Comparison of ENCODE assay signal across 1 cellular context in the genomic region with DNA sequence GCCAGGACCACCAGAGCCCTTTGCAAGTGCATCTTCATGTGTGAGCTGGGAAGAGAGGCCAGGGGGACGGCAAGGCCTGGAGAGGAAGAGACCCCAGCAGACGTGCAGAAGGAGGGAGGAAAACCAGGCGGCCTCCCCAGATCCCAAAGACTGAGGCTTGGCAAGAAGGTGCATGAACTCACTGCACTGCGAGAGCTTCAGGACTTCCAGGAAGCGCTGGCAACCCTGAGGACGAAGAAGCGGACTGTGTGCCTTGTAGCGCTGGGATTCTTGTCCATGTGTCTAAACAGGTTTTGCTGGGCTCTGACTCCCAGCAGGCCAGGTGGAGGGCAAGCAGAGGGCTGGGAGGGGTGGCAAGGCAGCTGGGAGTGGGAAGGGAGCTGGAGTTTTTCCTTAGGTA.
TF ChIP-seq lines count a peak whose summit lies in the region.

No MANE protein-coding gene starts in this region.

TF ChIP-seq in WTC11, 78 proteins besides CTCF, POLR2A, EP300 and RAD21 (continued from another document):
- TF ChIP-seq, protein P1, sequence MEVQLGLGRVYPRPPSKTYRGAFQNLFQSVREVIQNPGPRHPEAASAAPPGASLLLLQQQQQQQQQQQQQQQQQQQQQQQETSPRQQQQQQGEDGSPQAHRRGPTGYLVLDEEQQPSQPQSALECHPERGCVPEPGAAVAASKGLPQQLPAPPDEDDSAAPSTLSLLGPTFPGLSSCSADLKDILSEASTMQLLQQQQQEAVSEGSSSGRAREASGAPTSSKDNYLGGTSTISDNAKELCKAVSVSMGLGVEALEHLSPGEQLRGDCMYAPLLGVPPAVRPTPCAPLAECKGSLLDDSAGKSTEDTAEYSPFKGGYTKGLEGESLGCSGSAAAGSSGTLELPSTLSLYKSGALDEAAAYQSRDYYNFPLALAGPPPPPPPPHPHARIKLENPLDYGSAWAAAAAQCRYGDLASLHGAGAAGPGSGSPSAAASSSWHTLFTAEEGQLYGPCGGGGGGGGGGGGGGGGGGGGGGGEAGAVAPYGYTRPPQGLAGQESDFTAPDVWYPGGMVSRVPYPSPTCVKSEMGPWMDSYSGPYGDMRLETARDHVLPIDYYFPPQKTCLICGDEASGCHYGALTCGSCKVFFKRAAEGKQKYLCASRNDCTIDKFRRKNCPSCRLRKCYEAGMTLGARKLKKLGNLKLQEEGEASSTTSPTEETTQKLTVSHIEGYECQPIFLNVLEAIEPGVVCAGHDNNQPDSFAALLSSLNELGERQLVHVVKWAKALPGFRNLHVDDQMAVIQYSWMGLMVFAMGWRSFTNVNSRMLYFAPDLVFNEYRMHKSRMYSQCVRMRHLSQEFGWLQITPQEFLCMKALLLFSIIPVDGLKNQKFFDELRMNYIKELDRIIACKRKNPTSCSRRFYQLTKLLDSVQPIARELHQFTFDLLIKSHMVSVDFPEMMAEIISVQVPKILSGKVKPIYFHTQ (CRISPR knock-in tag; IDR thresholded peaks at IDR 0.05), result no peak
TF ChIP-seq in WTC11: peak in this region for 0.
